Comparison of ENCODE assay signal across 1 cellular context in the genomic region with DNA sequence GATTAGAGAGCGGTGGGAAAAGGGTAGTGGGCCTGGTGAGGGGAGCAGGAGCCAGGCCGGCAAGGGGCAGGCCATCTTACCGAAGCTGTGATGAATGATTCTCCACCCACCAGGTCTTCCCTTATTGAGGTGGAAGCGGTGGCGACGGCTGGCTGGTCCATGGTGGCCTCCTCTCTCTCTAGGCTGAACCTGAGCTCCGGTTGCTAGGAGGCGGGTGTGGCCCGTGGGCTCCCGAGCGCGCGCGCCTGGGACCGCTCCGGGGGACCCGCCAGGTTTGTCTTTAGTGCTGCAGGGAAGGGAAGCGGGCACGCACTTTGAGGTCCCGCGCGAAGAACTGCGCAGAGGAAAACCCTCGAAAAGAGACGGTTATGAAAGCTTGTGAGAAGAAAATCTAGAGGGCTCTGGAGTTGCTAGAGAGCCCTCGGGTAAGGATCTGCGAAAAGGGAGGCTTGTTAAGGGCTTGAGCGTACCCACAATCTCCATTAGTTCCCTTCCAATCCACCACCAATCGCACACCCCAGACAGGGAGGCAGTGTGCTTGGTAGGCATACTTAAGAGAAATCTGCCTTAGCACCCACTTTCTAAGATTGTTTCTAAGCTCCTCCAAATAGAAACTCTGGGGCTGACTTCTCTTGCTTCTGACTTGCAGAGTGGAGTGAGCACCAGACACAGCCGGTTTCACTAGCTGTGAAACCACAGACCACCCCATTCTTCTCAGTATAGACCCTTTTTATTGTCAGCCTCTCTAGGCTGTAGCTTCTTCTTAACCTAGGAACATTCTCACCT.
TF ChIP-seq lines count a peak whose summit lies in the region.

A gene with protein sequence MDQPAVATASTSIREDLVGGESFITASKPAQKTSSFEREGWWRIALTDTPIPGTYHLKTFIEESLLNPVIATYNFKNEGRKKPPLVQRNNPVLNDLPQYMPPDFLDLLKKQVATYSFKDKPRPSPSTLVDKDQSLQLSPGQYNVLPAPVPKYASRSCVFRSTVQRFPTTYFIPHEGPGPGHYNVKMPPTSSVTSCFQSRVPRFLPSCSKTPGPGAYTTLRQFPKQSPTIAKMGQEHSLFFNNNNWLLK (minus strand): TSS at position 218 of the 786 bp plus-strand sequence. CDS start 57 bp downstream, at position 161.

TF ChIP-seq in GM12878, 131 proteins besides CTCF, POLR2A, EP300 and RAD21:
- TF ChIP-seq BHLHE40 (IDR thresholded peaks at IDR 0.05; ENCODE audit: borderline replicate concordance in 1 of 2, low read depth in 2 of 2, low read length in 1 of 2) (no peak), MTA2 (IDR thresholded peaks at IDR 0.05; ENCODE audit: low read depth) (no peak), RUNX3 (IDR thresholded peaks at IDR 0.05; ENCODE audit: low read length) (peak; percentile 45; the same call in 1 of the 2 replicates), RAD51 (IDR thresholded peaks at IDR 0.05) (no peak)
TF ChIP-seq in GM12878: peak in this region for 1.
